In the genomic region with DNA sequence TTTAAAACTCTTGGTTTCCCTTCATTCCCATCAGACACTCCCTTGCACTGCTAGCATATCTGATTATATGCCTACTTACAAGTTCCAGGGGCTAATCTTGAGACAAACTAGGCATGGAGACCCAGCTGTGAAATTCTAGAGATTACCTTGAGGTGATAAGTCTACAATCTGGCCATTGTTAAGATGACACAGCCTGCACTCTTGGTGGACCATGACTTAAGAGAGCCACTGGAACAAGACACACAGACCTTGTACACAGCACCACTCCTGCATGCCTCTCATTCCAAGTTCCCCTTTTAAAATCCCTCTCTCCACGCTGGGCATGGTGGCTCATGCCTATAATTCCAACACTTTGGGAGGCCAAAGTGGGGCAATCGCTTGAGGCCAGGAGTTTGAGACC, we compare ENCODE assay signal across 17 cellular contexts.
DNase-seq lines count a peak whose midpoint lies in the region; ATAC-seq, FAIRE-seq and TF ChIP-seq lines count a peak whose summit lies in the region.
"Had no signal": no experiment of that assay in that cellular context is flagged by ENCODE, and none has a peak within 500 bp of the region (broad histone marks: within the 10 kb centered on the region; RNA-seq: fewer than 3 reads in every experiment).

No MANE protein-coding gene starts in this region.

- H3K4me2 ChIP-seq in BLaER1 treated with 17β-estradiol and CSF1 and Interleukin-3, amounts not matched to agents 10 nM and 100 nM = peak overlapping the region in 8 of 11 experiments; percentile 8 to 71 (median 60); a peak in 11 of 22 replicates

- no peaks in the 10 kb centered on the region for H3K9me3 Mint-ChIP-seq in endodermal cell
- no peaks in the 10 kb centered on the region for H3K9me3 Mint-ChIP-seq in activated CD8-positive, alpha-beta T cell treated with anti-CD3 and anti-CD28 coated beads for 36 hours

- no peaks in the 10 kb centered on the region for H3K36me3 Mint-ChIP-seq in endodermal cell (ENCODE audit: low read depth)
- H3K36me3 Mint-ChIP-seq in activated CD8-positive, alpha-beta T cell treated with anti-CD3 and anti-CD28 coated beads for 36 hours (ENCODE audit: low read depth) = no peaks in the 10 kb centered on the region
- H3K36me3 Mint-ChIP-seq: CD4-positive, CD25-positive, alpha-beta regulatory T cell had no signal

- intact Hi-C loops in activated CD8-positive, alpha-beta T cell treated with anti-CD3 and anti-CD28 coated beads for 36 hours (cut with micrococcal nuclease) = no loop called here

- TF ChIP-seq CTCF in endodermal cell (conservative IDR thresholded peaks at IDR 0.05) = no peak
- no peak for TF ChIP-seq CTCF in activated CD8-positive, alpha-beta T cell treated with anti-CD3 and anti-CD28 coated beads for 36 hours (IDR thresholded peaks at IDR 0.05)

- WGBS in endodermal cell (ENCODE audit: insufficient coverage in 1 of 2, insufficient read length in 1 of 2), 2 experiments = 91% methylated on average over 2 of the region's 2 CpGs; no CpG with 5 or more reads in 1 of the 2 experiments

- POLR2A ChIA-PET in activated CD8-positive, alpha-beta T cell treated with anti-CD3 and anti-CD28 coated beads for 36 hours (lab: Charles Lee) = no interaction called here

- no peak overlapping the region for H3K4me3 ChIP-seq in BLaER1 treated with 17β-estradiol and CSF1 and Interleukin-3, amounts not matched to agents 10 nM and 100 nM
- H3K4me3 ChIP-seq in endodermal cell (ENCODE audit: low read length) = peak overlapping the region; percentile 24

- no peaks in the 10 kb centered on the region for H3K36me3 ChIP-seq in BLaER1 treated with 17β-estradiol and CSF1 and Interleukin-3, amounts not matched to agents 10 nM and 100 nM
- no peaks in the 10 kb centered on the region for H3K36me3 ChIP-seq in endodermal cell (ENCODE audit: control insufficient read depth, insufficient read depth, low read length)

- H3K4me3 Mint-ChIP-seq in endodermal cell = no peak overlapping the region
- H3K4me3 Mint-ChIP-seq in activated CD8-positive, alpha-beta T cell treated with anti-CD3 and anti-CD28 coated beads for 36 hours = no peak overlapping the region
- H3K4me3 Mint-ChIP-seq: CD4-positive, CD25-positive, alpha-beta regulatory T cell; H9; T-helper 1 cell treated with Interleukin-12 subunit alpha and Interleukin-12 subunit beta and Interleukin-4 antibody, amounts not matched to agents 30 μg/mL and 1 μg/mL, for 36 hours had no signal

- ATAC-seq in HG02943 (IDR thresholded peaks at IDR 0.05; ENCODE audit: low read depth, unreplicated experiment) (peak; percentile 35), HG03025 (IDR thresholded peaks at IDR 0.05; ENCODE audit: low FRiP score, unreplicated experiment) (no peak)
- ATAC-seq in activated CD8-positive, alpha-beta T cell treated with anti-CD3 and anti-CD28 coated beads for 36 hours = no peak

- peaks cover 10 to 58% (median 32%) of the 10 kb centered on the region in 10 experiments; a peak in 18 of 20 replicates for H3K4me1 ChIP-seq in BLaER1 treated with 17β-estradiol and CSF1 and Interleukin-3, amounts not matched to agents 10 nM and 100 nM
- no peaks in the 10 kb centered on the region for H3K4me1 ChIP-seq in endodermal cell (ENCODE audit: control insufficient read depth, insufficient read depth, low read length)
- H3K4me1 ChIP-seq: Caco-2 had no signal

- no peaks in the 10 kb centered on the region for H3K4me1 Mint-ChIP-seq in endodermal cell
- H3K4me1 Mint-ChIP-seq in activated CD8-positive, alpha-beta T cell treated with anti-CD3 and anti-CD28 coated beads for 36 hours (ENCODE audit: low read depth) = no peaks in the 10 kb centered on the region
- H3K4me1 Mint-ChIP-seq: CD4-positive, CD25-positive, alpha-beta regulatory T cell had no signal

- H3K9me3 ChIP-seq in BLaER1 treated with 17β-estradiol and CSF1 and Interleukin-3, amounts not matched to agents 10 nM and 100 nM (replicated peaks in 1 of 11) = peaks cover 7 to 35% (median 18%) of the 10 kb centered on the region in 11 experiments; a peak in 21 of 22 replicates
- peaks cover 9% of the 10 kb centered on the region for H3K9me3 ChIP-seq in endodermal cell (ENCODE audit: control insufficient read depth, low read length)
- H3K9me3 ChIP-seq: Caco-2 had no signal

- no peak overlapping the region for H3K9ac ChIP-seq in BLaER1 treated with 17β-estradiol and CSF1 and Interleukin-3, amounts not matched to agents 10 nM and 100 nM
- H3K9ac ChIP-seq in endodermal cell (ENCODE audit: extremely low read depth, low read length, poor library complexity, severe bottlenecking) = no peak overlapping the region

- H4K20me1 ChIP-seq in BLaER1 treated with 17β-estradiol and CSF1 and Interleukin-3, amounts not matched to agents 10 nM and 100 nM = no peaks in the 10 kb centered on the region

- FAIRE-seq in GM19239 (lab: Jason Lieb, UNC) = peak; percentile 60

- H3K27me3 ChIP-seq in BLaER1 treated with 17β-estradiol and CSF1 and Interleukin-3, amounts not matched to agents 10 nM and 100 nM = no peaks in the 10 kb centered on the region
- peaks cover 11% of the 10 kb centered on the region for H3K27me3 ChIP-seq in endodermal cell (ENCODE audit: control insufficient read depth, insufficient read depth, low read length, poor library complexity, severe bottlenecking)

- no peaks in the 10 kb centered on the region for H3K27me3 Mint-ChIP-seq in endodermal cell (ENCODE audit: insufficient read depth)
- no peaks in the 10 kb centered on the region for H3K27me3 Mint-ChIP-seq in activated CD8-positive, alpha-beta T cell treated with anti-CD3 and anti-CD28 coated beads for 36 hours
- H3K27me3 Mint-ChIP-seq: CD4-positive, CD25-positive, alpha-beta regulatory T cell had no signal

- H3K27ac Mint-ChIP-seq in endodermal cell = no peak overlapping the region
- H3K27ac Mint-ChIP-seq in activated CD8-positive, alpha-beta T cell treated with anti-CD3 and anti-CD28 coated beads for 36 hours = no peak overlapping the region
- H3K27ac Mint-ChIP-seq: CD4-positive, CD25-positive, alpha-beta regulatory T cell; H9; T-helper 1 cell treated with Interleukin-12 subunit alpha and Interleukin-12 subunit beta and Interleukin-4 antibody, amounts not matched to agents 30 μg/mL and 1 μg/mL, for 36 hours had no signal

- DNase-seq in GM19239 (ENCODE audit: insufficient read length, low spot score) (no peak), endodermal cell (no peak), hepatic stellate cell (ENCODE audit: low spot score) (no peak)
- no peak for DNase-seq in activated CD8-positive, alpha-beta T cell treated with anti-CD3 and anti-CD28 coated beads for 36 hours
- no peak for DNase-seq in NK-92 treated with Interleukin-12 subunit alpha and Interleukin-12 subunit beta, amount 100 ng/mL, for 24 hours (lab: John Stamatoyannopoulos, UW)
- DNase-seq: 8988T; Caco-2; CD4-positive, CD25-positive, alpha-beta regulatory T cell; GF-D8; H9; Kasumi-1; NCI-H2081; NCI-H748 treated with DMSO at 0.1 percent for 48 hours had no signal

- peak overlapping the region in 3 of 11 experiments; percentile 27 to 46 (median 37); a peak in 3 of 22 replicates for H3K27ac ChIP-seq in BLaER1 treated with 17β-estradiol and CSF1 and Interleukin-3, amounts not matched to agents 10 nM and 100 nM
- H3K27ac ChIP-seq in endodermal cell (ENCODE audit: low read depth, low read length) = no peak overlapping the region

- CTCF ChIA-PET in activated CD8-positive, alpha-beta T cell treated with anti-CD3 and anti-CD28 coated beads for 36 hours (lab: Charles Lee) = no interaction called here
